Comparison of ENCODE assay signal across 8 cellular contexts in the genomic region with DNA sequence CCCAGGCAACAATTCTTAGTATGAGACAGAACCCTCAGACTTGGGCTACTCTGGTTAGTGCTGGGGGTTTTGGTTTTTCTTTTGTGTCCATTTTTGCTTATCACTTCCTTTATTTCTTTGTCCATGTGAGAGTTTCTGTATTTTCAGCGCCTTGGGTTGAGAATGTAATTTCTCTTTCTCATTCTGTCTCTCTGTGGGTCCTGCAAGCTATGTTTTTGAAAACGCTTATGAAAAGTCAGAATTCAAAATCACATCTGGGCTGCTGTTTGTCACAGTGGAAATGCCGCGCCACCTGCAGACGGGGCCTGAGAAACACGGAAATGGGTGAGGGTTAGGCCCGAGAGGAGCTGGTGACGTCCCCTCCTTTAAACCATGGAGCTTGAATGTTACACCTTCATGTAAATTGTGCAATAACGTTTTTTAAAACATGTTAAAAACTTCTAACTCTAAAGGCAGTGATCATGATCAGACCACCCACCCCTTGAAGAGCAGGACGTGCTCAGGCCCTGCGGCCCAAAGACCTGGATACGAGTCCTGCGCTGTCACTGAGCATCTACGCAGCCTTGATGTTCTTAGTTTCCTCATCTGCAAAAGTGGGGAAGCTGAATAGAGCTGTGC. TPM values are rescaled to one million over a fixed set of nuclear protein-coding genes. Genes with fewer than 3 reads are reported as not detected.
DNase-seq lines count a peak whose midpoint lies in the region; ATAC-seq and TF ChIP-seq lines count a peak whose summit lies in the region.

No MANE protein-coding gene starts in this region.

- no peak for TF ChIP-seq CTCF in foreskin fibroblast (IDR thresholded peaks at IDR 0.05; ENCODE audit: low read depth, low read length)

- no peaks in the 10 kb centered on the region for H3K36me3 Mint-ChIP-seq in activated CD4-positive, alpha-beta T cell treated with anti-CD3 and anti-CD28 coated beads for 36 hours (ENCODE audit: low read depth)
- H3K36me3 Mint-ChIP-seq in IgD-negative memory B cell: peaks cover 5% of the 10 kb centered on the region
- peaks cover 2 to 10% of the 10 kb centered on the region in 2 donors for H3K36me3 Mint-ChIP-seq in stimulated activated naive B cell treated with anti-CD40 and anti-IgM and Interleukin-4, amounts not matched to agents 10 μg/mL and 1 μg/mL and 100 μg/mL, for 72 hours

- no peaks in the 10 kb centered on the region for H3K4me1 Mint-ChIP-seq in activated CD4-positive, alpha-beta T cell treated with anti-CD3 and anti-CD28 coated beads for 36 hours
- H3K4me1 Mint-ChIP-seq in IgD-negative memory B cell: peaks cover 10 to 16% (median 14%) of the 10 kb centered on the region in 3 donors
- peaks cover 6 to 15% of the 10 kb centered on the region in 2 donors for H3K4me1 Mint-ChIP-seq in stimulated activated naive B cell treated with anti-CD40 and anti-IgM and Interleukin-4, amounts not matched to agents 10 μg/mL and 1 μg/mL and 100 μg/mL, for 72 hours

- peak overlapping the region; percentile 18 to 31 for H3K4me3 ChIP-seq in foreskin fibroblast (ENCODE audit: low read depth in 1 of 2, low read length in 2 of 2)

- no peak overlapping the region for H3K4me3 Mint-ChIP-seq in activated CD4-positive, alpha-beta T cell treated with anti-CD3 and anti-CD28 coated beads for 36 hours
- peak overlapping the region in 1 of 4 donors; percentile 12 for H3K4me3 Mint-ChIP-seq in IgD-negative memory B cell
- no peak overlapping the region for H3K4me3 Mint-ChIP-seq in stimulated activated naive B cell treated with anti-CD40 and anti-IgM and Interleukin-4, amounts not matched to agents 10 μg/mL and 1 μg/mL and 100 μg/mL, for 72 hours

- H3K27me3 Mint-ChIP-seq in activated CD4-positive, alpha-beta T cell treated with anti-CD3 and anti-CD28 coated beads for 36 hours: no peaks in the 10 kb centered on the region
- no peaks in the 10 kb centered on the region for H3K27me3 Mint-ChIP-seq in IgD-negative memory B cell
- H3K27me3 Mint-ChIP-seq in stimulated activated naive B cell treated with anti-CD40 and anti-IgM and Interleukin-4, amounts not matched to agents 10 μg/mL and 1 μg/mL and 100 μg/mL, for 72 hours: no peaks in the 10 kb centered on the region

- POLR2A ChIA-PET in activated CD4-positive, alpha-beta T cell treated with anti-CD3 and anti-CD28 coated beads for 36 hours (lab: Charles Lee): interaction anchor here (0.7 kb wide), 1 partner anchor 164 kb away, joined by 3 read pairs; no protein-coding TSS in a partner anchor

- CTCF ChIA-PET in activated CD4-positive, alpha-beta T cell treated with anti-CD3 and anti-CD28 coated beads for 36 hours (lab: Charles Lee): interaction anchor here (0.6 to 1.6 kb wide), 11 partner anchors 14 to 145 kb away, joined by 3 to 5 read pairs (median 3); no protein-coding TSS in a partner anchor

- H3K27ac Mint-ChIP-seq in activated CD4-positive, alpha-beta T cell treated with anti-CD3 and anti-CD28 coated beads for 36 hours: no peak overlapping the region
- peak overlapping the region; percentile 7 to 61 (median 35) for H3K27ac Mint-ChIP-seq in IgD-negative memory B cell
- H3K27ac Mint-ChIP-seq in stimulated activated naive B cell treated with anti-CD40 and anti-IgM and Interleukin-4, amounts not matched to agents 10 μg/mL and 1 μg/mL and 100 μg/mL, for 72 hours: peak overlapping the region; percentile 68

- ATAC-seq in activated CD4-positive, alpha-beta T cell treated with anti-CD3 and anti-CD28 coated beads for 36 hours: peak; percentile 63
- ATAC-seq in stimulated activated naive B cell treated with anti-CD40 and anti-IgM and Interleukin-4, amounts not matched to agents 10 μg/mL and 1 μg/mL and 100 μg/mL, for 72 hours (replicated peaks): peak; percentile 82 to 86

- peak; percentile 65 for DNase-seq in activated CD4-positive, alpha-beta T cell treated with anti-CD3 and anti-CD28 coated beads for 36 hours
- no peak for DNase-seq in activated CD4-positive, alpha-beta T cell treated with anti-CD3 and anti-CD28 coated beads for 1 hour
- DNase-seq in foreskin fibroblast (no peak), NCI-H187 treated with DMSO at 0.1 percent for 48 hours (lab: John Stamatoyannopoulos, UW) (no peak), AG20443 (ENCODE audit: low spot score) (no peak), NCI-H146 (lab: John Stamatoyannopoulos, UW) (no peak)
- DNase-seq in stimulated activated naive B cell treated with anti-CD40 and anti-IgM and Interleukin-4, amounts not matched to agents 10 μg/mL and 1 μg/mL and 100 μg/mL, for 72 hours: no peak

- intact Hi-C loops in activated CD4-positive, alpha-beta T cell treated with anti-CD3 and anti-CD28 coated beads for 36 hours (cut with DNase I, micrococcal nuclease): loop anchor here (1.0 to 5.0 kb wide), 2 partner anchors 147 kb away; no protein-coding TSS in a partner anchor

- H3K9me3 Mint-ChIP-seq in activated CD4-positive, alpha-beta T cell treated with anti-CD3 and anti-CD28 coated beads for 36 hours (ENCODE audit: low read depth): no peaks in the 10 kb centered on the region
- no peaks in the 10 kb centered on the region for H3K9me3 Mint-ChIP-seq in IgD-negative memory B cell
- H3K9me3 Mint-ChIP-seq in stimulated activated naive B cell treated with anti-CD40 and anti-IgM and Interleukin-4, amounts not matched to agents 10 μg/mL and 1 μg/mL and 100 μg/mL, for 72 hours: no peaks in the 10 kb centered on the region

RNA-seq across cellular contexts. Expression of gene JDP2, which starts 26.1 kb away (rescaled TPM):
- total RNA-seq in activated CD4-positive, alpha-beta T cell treated with anti-CD3 and anti-CD28 coated beads for 36 hours: 1 to 10 TPM; 2.4 to 2.6 TPM
- 14.9 TPM for polyA plus RNA-seq in IgD-negative memory B cell
